18 cellular contexts compared by ENCODE assay signal in genomic region chr2:85258194-85258605, GRCh38.
A peak's percentile ranks its signal among the peaks of the same experiment; 100 is the strongest.
DNase-seq lines count a peak whose midpoint lies in the region; ATAC-seq, FAIRE-seq and TF ChIP-seq lines count a peak whose summit lies in the region.
"Had no signal": no experiment of that assay in that cellular context is flagged by ENCODE, and none has a peak within 500 bp of the region (broad histone marks: within the 10 kb centered on the region; RNA-seq: fewer than 3 reads in every experiment).

No MANE protein-coding gene starts in this region.

- no peak overlapping the region for H3K4me2 ChIP-seq in parathyroid adenoma (ENCODE audit: low read length)

- H2AFZ ChIP-seq in parathyroid adenoma, result no peak overlapping the region

- H3K36me3 ChIP-seq in heart left ventricle (no peaks in the 10 kb centered on the region), esophagus squamous epithelium (no peaks in the 10 kb centered on the region), parathyroid adenoma (ENCODE audit: control insufficient read depth, insufficient read depth, low read length) (no peaks in the 10 kb centered on the region), upper lobe of left lung (no peaks in the 10 kb centered on the region)
- H3K36me3 ChIP-seq in CD8-positive, alpha-beta memory T cell (ENCODE audit: insufficient read depth, low read length), result no peaks in the 10 kb centered on the region
- H3K36me3 ChIP-seq: brain microvascular endothelial cell had no signal

- H3K4me3 Mint-ChIP-seq in CD8-positive, alpha-beta memory T cell, result no peak overlapping the region
- H3K4me3 Mint-ChIP-seq: activated T-helper 17 cell treated with anti-CD3 and anti-CD28 coated beads, Interleukin-2, amount 50 U/mL, for 72 hours; memory B cell; T-helper 1 cell treated with Interleukin-12 subunit alpha and Interleukin-12 subunit beta and Interleukin-4 antibody, amounts not matched to agents 30 μg/mL and 1 μg/mL, for 36 hours had no signal

- H3K27ac ChIP-seq in heart left ventricle (peak overlapping the region; percentile 44 to 91 (median 80)), esophagus squamous epithelium (peak overlapping the region; percentile 27 to 89 (median 76)), parathyroid adenoma (peak overlapping the region; percentile 63), upper lobe of left lung (peak overlapping the region in 3 of 4 donors; percentile 1 to 72 (median 68))
- H3K27ac ChIP-seq in CD8-positive, alpha-beta memory T cell (ENCODE audit: low read depth, low read length), result no peak overlapping the region
- H3K27ac ChIP-seq: brain microvascular endothelial cell had no signal

- H3K27me3 Mint-ChIP-seq in CD8-positive, alpha-beta memory T cell, result peaks cover 2 to 3% of the 10 kb centered on the region in 2 donors
- H3K27me3 Mint-ChIP-seq: activated T-helper 17 cell treated with anti-CD3 and anti-CD28 coated beads, Interleukin-2, amount 50 U/mL, for 72 hours had no signal

- TF ChIP-seq POLR2A in heart left ventricle (IDR thresholded peaks at IDR 0.05) (no peak), esophagus squamous epithelium (IDR thresholded peaks at IDR 0.05) (no peak), upper lobe of left lung (IDR thresholded peaks at IDR 0.05) (no peak), H54 (IDR thresholded peaks at IDR 0.05; ENCODE audit: low read depth, low read length) (no peak)

- H3K9me3 Mint-ChIP-seq in CD8-positive, alpha-beta memory T cell, result no peaks in the 10 kb centered on the region
- H3K9me3 Mint-ChIP-seq: activated T-helper 17 cell treated with anti-CD3 and anti-CD28 coated beads, Interleukin-2, amount 50 U/mL, for 72 hours; memory B cell; T-helper 1 cell treated with Interleukin-12 subunit alpha and Interleukin-12 subunit beta and Interleukin-4 antibody, amounts not matched to agents 30 μg/mL and 1 μg/mL, for 36 hours had no signal

- no peaks in the 10 kb centered on the region for H3K36me3 Mint-ChIP-seq in CD8-positive, alpha-beta memory T cell
- H3K36me3 Mint-ChIP-seq: memory B cell had no signal

- H3K4me1 ChIP-seq in heart left ventricle (peaks cover 14 to 78% (median 63%) of the 10 kb centered on the region in 12 donors), esophagus squamous epithelium (peaks cover 12 to 70% (median 42%) of the 10 kb centered on the region in 3 donors), parathyroid adenoma (peaks cover 14% of the 10 kb centered on the region), upper lobe of left lung (peaks cover 34 to 56% (median 49%) of the 10 kb centered on the region in 4 donors)
- H3K4me1 ChIP-seq in CD8-positive, alpha-beta memory T cell (ENCODE audit: insufficient read depth, low read length), result no peaks in the 10 kb centered on the region

- H3K9me3 ChIP-seq in heart left ventricle (no peaks in the 10 kb centered on the region), esophagus squamous epithelium (no peaks in the 10 kb centered on the region), parathyroid adenoma (ENCODE audit: control insufficient read depth, low read length) (no peaks in the 10 kb centered on the region), upper lobe of left lung (no peaks in the 10 kb centered on the region)
- no peaks in the 10 kb centered on the region for H3K9me3 ChIP-seq in CD8-positive, alpha-beta memory T cell (ENCODE audit: low read length)

- H3K27me3 ChIP-seq in heart left ventricle (no peaks in the 10 kb centered on the region), esophagus squamous epithelium (no peaks in the 10 kb centered on the region), parathyroid adenoma (ENCODE audit: control insufficient read depth, insufficient read depth, low read length) (no peaks in the 10 kb centered on the region), upper lobe of left lung (no peaks in the 10 kb centered on the region)
- H3K27me3 ChIP-seq in CD8-positive, alpha-beta memory T cell (ENCODE audit: insufficient read depth, low read length, poor library complexity, severe bottlenecking), result no peaks in the 10 kb centered on the region
- H3K27me3 ChIP-seq: brain microvascular endothelial cell had no signal

- CTCF ChIA-PET in CD8-positive, alpha-beta memory T cell (lab: Charles Lee), result interaction anchor here (1.0 kb wide), 1 partner anchor 1028 kb away, joined by 3 read pairs; no protein-coding TSS in a partner anchor

- FAIRE-seq in H54 (lab: Jason Lieb, UNC), result no peak

- POLR2A ChIA-PET in CD8-positive, alpha-beta memory T cell (lab: Charles Lee), result no interaction called here

- no peak for TF ChIP-seq CTCF in heart left ventricle (IDR thresholded peaks at IDR 0.05)
- TF ChIP-seq CTCF in esophagus squamous epithelium (IDR thresholded peaks at IDR 0.05), result no peak
- TF ChIP-seq CTCF in parathyroid adenoma (IDR thresholded peaks at IDR 0.05), result no peak
- no peak for TF ChIP-seq CTCF in upper lobe of left lung (IDR thresholded peaks at IDR 0.05)

- DNase-seq in heart left ventricle (peak in 1 of 5 donors; percentile 44), left ventricle myocardium superior (no peak), esophagus squamous epithelium (lab: John Stamatoyannopoulos, UW) (no peak), upper lobe of left lung (no peak), H54 (ENCODE audit: insufficient read length, low spot score) (no peak)
- DNase-seq in CD8-positive, alpha-beta memory T cell, result no peak
- no peak for DNase-seq in stimulated activated CD4-positive, alpha-beta T cell treated with anti-CD3 and anti-CD28 coated beads, Interleukin-2, amount 100 ng/mL, for 24 hours
- DNase-seq: 8988T; activated CD4-positive, alpha-beta T cell treated with anti-CD3 and anti-CD28 coated beads, Interleukin-2, amount 50 U/mL, for 1 hour; brain microvascular endothelial cell; NCI-H1048; NCI-H2227 treated with DMSO at 0.1 percent for 48 hours; retina; substantia nigra had no signal

- peaks cover 8% of the 10 kb centered on the region for H3K79me2 ChIP-seq in parathyroid adenoma

- peak in 2 of 4 donors; percentile 8 to 9 for ATAC-seq in heart left ventricle
- no peak for ATAC-seq in left ventricle myocardium superior
- ATAC-seq in upper lobe of left lung (ENCODE audit: low FRiP score in 2 of 2), result no peak
- ATAC-seq: activated T-helper 17 cell treated with anti-CD3 and anti-CD28 coated beads, Interleukin-2, amount 50 U/mL, for 72 hours had no signal

- intact Hi-C loops in heart left ventricle (cut with DNase I) (no loop called here), left ventricle myocardium superior (cut with micrococcal nuclease) (no loop called here), esophagus squamous epithelium (cut with DNase I) (no loop called here)

- TF ChIP-seq EP300 in upper lobe of left lung (IDR thresholded peaks at IDR 0.05), result no peak

- no peak overlapping the region for H3K27ac Mint-ChIP-seq in CD8-positive, alpha-beta memory T cell
- H3K27ac Mint-ChIP-seq: activated T-helper 17 cell treated with anti-CD3 and anti-CD28 coated beads, Interleukin-2, amount 50 U/mL, for 72 hours; memory B cell; T-helper 1 cell treated with Interleukin-12 subunit alpha and Interleukin-12 subunit beta and Interleukin-4 antibody, amounts not matched to agents 30 μg/mL and 1 μg/mL, for 36 hours had no signal

- H3K4me3 ChIP-seq in heart left ventricle, result no peak overlapping the region
- H3K4me3 ChIP-seq in esophagus squamous epithelium, result no peak overlapping the region
- H3K4me3 ChIP-seq in parathyroid adenoma (ENCODE audit: low read depth, low read length), result no peak overlapping the region
- H3K4me3 ChIP-seq in upper lobe of left lung, result no peak overlapping the region
- H3K4me3 ChIP-seq in CD8-positive, alpha-beta memory T cell (ENCODE audit: low read length), result no peak overlapping the region

- no peak overlapping the region for H3K9ac ChIP-seq in parathyroid adenoma

- H3K4me1 Mint-ChIP-seq in CD8-positive, alpha-beta memory T cell, result no peaks in the 10 kb centered on the region
- H3K4me1 Mint-ChIP-seq: activated T-helper 17 cell treated with anti-CD3 and anti-CD28 coated beads, Interleukin-2, amount 50 U/mL, for 72 hours had no signal

- WGBS in heart left ventricle, 4 donors, result 58 to 65% (median 62%) methylated on average over 6 of the region's 6 CpGs
- WGBS in esophagus squamous epithelium, 2 donors, result 56 to 72% methylated on average over 4 to 6 of the region's 6 CpGs
- 63 to 67% methylated on average over 4 to 6 of the region's 6 CpGs for WGBS in upper lobe of left lung, 2 donors
